8 cellular contexts compared by ENCODE assay signal in genomic region chr17:66542183-66542966, GRCh38.
A peak's percentile ranks its signal among the peaks of the same experiment; 100 is the strongest.
DNase-seq lines count a peak whose midpoint lies in the region; ATAC-seq lines count a peak whose summit lies in the region.

No MANE protein-coding gene starts in this region.

- ATAC-seq in GM18508 (IDR thresholded peaks at IDR 0.05; ENCODE audit: insufficient read depth, unreplicated experiment): peak; percentile 90
- ATAC-seq in GM21786 (IDR thresholded peaks at IDR 0.05; ENCODE audit: unreplicated experiment): peak; percentile 93

- H3K27ac ChIP-seq in substantia nigra (ENCODE audit: low read depth, low read length, poor library complexity, severe bottlenecking): peak overlapping the region; percentile 76

- DNase-seq in Kasumi-1 (lab: John Stamatoyannopoulos, UW) (peak; percentile 91 to 93), dedifferentiated amniotic fluid mesenchymal stem cell (ENCODE audit: extremely low spot score) (peak; percentile 47), substantia nigra (lab: John Stamatoyannopoulos, UW) (no peak), NCI-H146 (lab: John Stamatoyannopoulos, UW) (no peak), amniotic stem cell (lab: John Stamatoyannopoulos, UW) (no peak), NCI-H2227 (lab: John Stamatoyannopoulos, UW; ENCODE audit: unreplicated experiment) (no peak)

Comparison
In these comparisons a context has a peak if more than half of its experiments do, and no peak if none do; other contexts are left out.
1. DNase-seq: peak in Kasumi-1 (2 of 2) and dedifferentiated amniotic fluid mesenchymal stem cell (single experiment); none in substantia nigra (0 of 49), NCI-H146 (single experiment), amniotic stem cell (single experiment) and NCI-H2227 (single experiment).